In genomic region chr6:29827579-29828470, GRCh38 we compare ENCODE assay signal across 9 cellular contexts. TPM values are rescaled to one million over a fixed set of nuclear protein-coding genes. Genes with fewer than 3 reads are reported as not detected.
A peak's percentile ranks its signal among the peaks of the same experiment; 100 is the strongest.
DNase-seq lines count a peak whose midpoint lies in the region; ATAC-seq, FAIRE-seq and TF ChIP-seq lines count a peak whose summit lies in the region.
"Had no signal": no experiment of that assay in that cellular context is flagged by ENCODE, and none has a peak within 500 bp of the region (broad histone marks: within the 10 kb centered on the region; RNA-seq: fewer than 3 reads in every experiment).

Gene HLA-G, plus strand, starts transcription at chr6:29827825. Its CDS starts 20 bp downstream, at chr6:29827845.

- peaks cover 13 to 42% (median 31%) of the 10 kb centered on the region in 4 experiments for H3K27me3 ChIP-seq in H1 (replicated peaks in 1 of 4; ENCODE audit: control insufficient read depth in 3 of 4, extremely low read depth in 1 of 4, insufficient read depth in 3 of 4, low read length in 3 of 4)
- peaks cover 54% of the 10 kb centered on the region for H3K27me3 ChIP-seq in mononuclear cell (ENCODE audit: insufficient read depth, low read length)
- H3K27me3 ChIP-seq in upper lobe of left lung: peaks cover 0 to 19% (median 7%) of the 10 kb centered on the region in 4 donors

- H2AFZ ChIP-seq in H1 (ENCODE audit: low read length): peak within 1 kb of the TSS; percentile 77; the same call in 1 of the 2 replicates

- H3K79me2 ChIP-seq in H1 (ENCODE audit: control insufficient read depth in 1 of 2, insufficient read depth in 2 of 2, low read length in 2 of 2): no peaks in the 10 kb centered on the region

- no peak within 1 kb of the TSS for H3K4ac ChIP-seq in H1 (replicated peaks; ENCODE audit: insufficient read length, low read depth, low read length)

- no peaks in the 10 kb centered on the region for H3K36me3 Mint-ChIP-seq in activated naive CD4-positive, alpha-beta T cell treated with anti-CD3 and anti-CD28 coated beads, Interleukin-2, amount 50 U/mL, for 24 hours

- H4K91ac ChIP-seq in H1 (replicated peaks; ENCODE audit: insufficient read length, low read length): no peak within 1 kb of the TSS

- no peak within 1 kb of the TSS for H3K14ac ChIP-seq in H1 (ENCODE audit: insufficient read length)

- H2BK12ac ChIP-seq in H1 (ENCODE audit: low read depth, low read length): no peak within 1 kb of the TSS; the same call in 1 of the 2 replicates

- no peak for DNase-seq in activated naive CD4-positive, alpha-beta T cell treated with Interleukin-2 at 50 U/mL for 16 hours
- DNase-seq in H1 (ENCODE audit: low read depth in 1 of 2, low spot score in 2 of 2): peak in 1 of 2 experiments; percentile 60
- DNase-seq in upper lobe of left lung: peak in 1 of 2 donors; percentile 87
- DNase-seq in anterior cingulate cortex (lab: John Stamatoyannopoulos, UW): no peak
- DNase-seq in NCI-H2081 (lab: John Stamatoyannopoulos, UW): no peak

- H3K27ac ChIP-seq in H1 (ENCODE audit: low read depth, low read length) (no peak within 1 kb of the TSS), upper lobe of left lung (no peak within 1 kb of the TSS)

- peaks cover 53% of the 10 kb centered on the region for H3K27me3 Mint-ChIP-seq in activated naive CD4-positive, alpha-beta T cell treated with anti-CD3 and anti-CD28 coated beads, Interleukin-2, amount 50 U/mL, for 24 hours

- no peak for TF ChIP-seq RAD21 in H1 (IDR thresholded peaks at IDR 0.05 in 1 of 2, conservative IDR thresholded peaks at IDR 0.05 in 1 of 2; ENCODE audit: low read depth in 2 of 2, low read length in 2 of 2)

- H3K36me3 ChIP-seq in H1 (ENCODE audit: control insufficient read depth in 2 of 4, insufficient read depth in 4 of 4, low read length in 3 of 4) (no peaks in the 10 kb centered on the region), upper lobe of left lung (no peaks in the 10 kb centered on the region)

- no peaks in the 10 kb centered on the region for H3K9me3 Mint-ChIP-seq in activated naive CD4-positive, alpha-beta T cell treated with anti-CD3 and anti-CD28 coated beads, Interleukin-2, amount 50 U/mL, for 24 hours

- H3K4me2 ChIP-seq in H1 (ENCODE audit: insufficient read depth in 1 of 2, low read depth in 2 of 2, low read length in 2 of 2): peak within 1 kb of the TSS; percentile 76 to 88

- H3K9ac ChIP-seq in H1 (replicated peaks in 1 of 4; ENCODE audit: extremely low read depth in 1 of 4, low read depth in 3 of 4, low read length in 3 of 4): no peak within 1 kb of the TSS

- no peak within 1 kb of the TSS for H2BK120ac ChIP-seq in H1 (replicated peaks; ENCODE audit: low read depth, low read length)

- H3K79me1 ChIP-seq in H1 (ENCODE audit: low read depth, low read length): no peaks in the 10 kb centered on the region

- H3K9me3 ChIP-seq in H1 (ENCODE audit: insufficient read depth in 2 of 2, low read depth in 1 of 2, low read length in 1 of 2) (no peaks in the 10 kb centered on the region; a peak in 1 of 4 replicates), mononuclear cell (ENCODE audit: low read depth, low read length) (no peaks in the 10 kb centered on the region), upper lobe of left lung (no peaks in the 10 kb centered on the region)

- 7% methylated on average over 51 of the region's 75 CpGs; no CpG with 5 or more reads in 1 of the 2 experiments for WGBS in H1 (ENCODE audit: extremely low coverage in 1 of 2, insufficient coverage in 1 of 2, insufficient read length in 1 of 2, insufficient replicate concordance in 2 of 2, low coverage in 1 of 2, low lambda C conversion rate in 2 of 2, missing lambda C conversion rate in 1 of 2), 2 experiments
- 14 to 22% methylated on average over 21 to 36 of the region's 75 CpGs for WGBS in upper lobe of left lung, 2 donors

- TF ChIP-seq POLR2A in H1 (IDR thresholded peaks at IDR 0.05; ENCODE audit: control extremely low read depth in 1 of 2, low read depth in 2 of 2, low read length in 2 of 2) (no peak), upper lobe of left lung (IDR thresholded peaks at IDR 0.05) (no peak)

- CTCF ChIA-PET in H1 (lab: Charles Lee; ENCODE audit: partially characterized antibody): interaction anchor here (0.7 to 1.3 kb wide), 4 partner anchors 74 to 156 kb away, joined by 3 to 4 read pairs (median 3); no protein-coding TSS in a partner anchor

- H3K56ac ChIP-seq in H1 (replicated peaks; ENCODE audit: insufficient read length, low read depth, low read length): no peak within 1 kb of the TSS

- H3K4me1 Mint-ChIP-seq in activated naive CD4-positive, alpha-beta T cell treated with anti-CD3 and anti-CD28 coated beads, Interleukin-2, amount 50 U/mL, for 24 hours: peaks cover 3% of the 10 kb centered on the region

- peak within 1 kb of the TSS; percentile 60 for H3K18ac ChIP-seq in H1 (ENCODE audit: extremely low read depth, low read length)

- H3K4me3 Mint-ChIP-seq in activated naive CD4-positive, alpha-beta T cell treated with anti-CD3 and anti-CD28 coated beads, Interleukin-2, amount 50 U/mL, for 24 hours: peak within 1 kb of the TSS; percentile 64

- POLR2A ChIA-PET in H1 (lab: Charles Lee; ENCODE audit: partially characterized antibody): no interaction called here

- no peak within 1 kb of the TSS for H4K8ac ChIP-seq in H1 (ENCODE audit: extremely low read depth, insufficient read depth, low read length)

- TF ChIP-seq EP300 in H1 (IDR thresholded peaks at IDR 0.05; ENCODE audit: borderline replicate concordance in 1 of 2, low read depth in 2 of 2, low read length in 2 of 2) (no peak), upper lobe of left lung (IDR thresholded peaks at IDR 0.05) (no peak)

- no peak within 1 kb of the TSS for H3K27ac Mint-ChIP-seq in activated naive CD4-positive, alpha-beta T cell treated with anti-CD3 and anti-CD28 coated beads, Interleukin-2, amount 50 U/mL, for 24 hours

- peaks cover 7% of the 10 kb centered on the region; the same call in 1 of the 2 replicates for H3K23me2 ChIP-seq in H1 (ENCODE audit: low read depth, low read length)

- no peak within 1 kb of the TSS for H2BK20ac ChIP-seq in H1 (ENCODE audit: low read length)

- H2BK15ac ChIP-seq in H1 (ENCODE audit: low read length): peak within 1 kb of the TSS; percentile 99; the same call in 1 of the 2 replicates

- H3K4me3 ChIP-seq in H1 (ENCODE audit: extremely low read depth in 1 of 4, insufficient read depth in 2 of 4, low read depth in 3 of 4, low read length in 4 of 4) (peak within 1 kb of the TSS; percentile 37 to 72 (median 48)), mononuclear cell (ENCODE audit: low read length) (peak within 1 kb of the TSS; percentile 33), upper lobe of left lung (peak within 1 kb of the TSS in 3 of 4 donors; percentile 26 to 39 (median 34))

- no peak within 1 kb of the TSS for H4K5ac ChIP-seq in H1 (ENCODE audit: insufficient read length, low read depth, low read length)

- no peak within 1 kb of the TSS for H3K23ac ChIP-seq in H1 (ENCODE audit: insufficient read length)

- ATAC-seq in upper lobe of left lung (ENCODE audit: low FRiP score in 2 of 2) (peak; percentile 37 to 46), GM19023 (IDR thresholded peaks at IDR 0.05; ENCODE audit: unreplicated experiment) (no peak)

- H4K20me1 ChIP-seq in H1 (replicated peaks in 1 of 2; ENCODE audit: control insufficient read depth in 1 of 2, insufficient read depth in 2 of 2, low read length in 2 of 2): no peaks in the 10 kb centered on the region

- no peak within 1 kb of the TSS for H2AK5ac ChIP-seq in H1 (ENCODE audit: low read depth, low read length)

- FAIRE-seq in H1 (lab: Jason Lieb, UNC): no peak

- H3K4me1 ChIP-seq in H1 (replicated peaks in 1 of 4; ENCODE audit: control insufficient read depth in 3 of 4, insufficient read depth in 4 of 4, low read length in 3 of 4) (peaks cover 0 to 4% (median 2%) of the 10 kb centered on the region in 4 experiments; a peak in 4 of 7 replicates), mononuclear cell (ENCODE audit: insufficient read depth, low read length) (peaks cover 10% of the 10 kb centered on the region), upper lobe of left lung (peaks cover 7 to 13% (median 12%) of the 10 kb centered on the region in 4 donors)

- no peak for TF ChIP-seq CTCF in H1 (IDR thresholded peaks at IDR 0.05; ENCODE audit: control extremely low read depth in 1 of 3, insufficient read depth in 1 of 3, low read depth in 1 of 3, low read length in 3 of 3)
- no peak for TF ChIP-seq CTCF in upper lobe of left lung (IDR thresholded peaks at IDR 0.05)

- no peak within 1 kb of the TSS for H2BK5ac ChIP-seq in H1 (ENCODE audit: low read depth, low read length)

TF ChIP-seq in H1, 55 proteins besides CTCF, POLR2A, EP300 and RAD21 (continues in another document):
- TF ChIP-seq KDM1A (IDR thresholded peaks at IDR 0.05; ENCODE audit: borderline replicate concordance, low read length) (no peak), ZNF274 (IDR thresholded peaks at IDR 0.05; ENCODE audit: borderline replicate concordance, extremely low read depth, low read length) (no peak), SAP30 (IDR thresholded peaks at IDR 0.05; ENCODE audit: insufficient read depth, insufficient replicate concordance, low read length) (no peak), NRF1 (IDR thresholded peaks at IDR 0.05; ENCODE audit: low read depth, low read length) (no peak), SIN3A (conservative IDR thresholded peaks at IDR 0.05 in 1 of 2, IDR thresholded peaks at IDR 0.05 in 1 of 2; ENCODE audit: low read depth in 1 of 2, low read length in 2 of 2) (0 out of 4 replicates have a peak, but pooled peaks of 1 of the 2 experiments have one; percentile 26), RBBP5 (IDR thresholded peaks at IDR 0.05; ENCODE audit: borderline replicate concordance, low read depth, low read length) (no peak), KDM5A (IDR thresholded peaks at IDR 0.05; ENCODE audit: low read length) (no peak), YY1 (IDR thresholded peaks at IDR 0.05; ENCODE audit: low read depth, low read length) (no peak), CREB1 (IDR thresholded peaks at IDR 0.05) (no peak), CHD1 (IDR thresholded peaks at IDR 0.05; ENCODE audit: low read depth, low read length) (no peak), GTF2F1 (IDR thresholded peaks at IDR 0.05; ENCODE audit: borderline replicate concordance, low read depth, low read length) (no peak), BACH1 (IDR thresholded peaks at IDR 0.05; ENCODE audit: low read length) (peak; percentile 7; the same call in 1 of the 2 replicates), TEAD4 (IDR thresholded peaks at IDR 0.05; ENCODE audit: low read depth, low read length) (no peak), FOSL1 (IDR thresholded peaks at IDR 0.05; ENCODE audit: insufficient read depth, low read depth, low read length) (no peak)

RNA-seq across cellular contexts. Expression of gene HLA-G, which starts in this region (rescaled TPM):
- total RNA-seq in H1 (2021; fragmentation: NEBNext Ultra II Directional; extraction: Animal tissue kit (Norgen Biotek cat#: 25700)): 4.4 and 4.8 TPM in 2 replicates
- 3.2 and 4.2 TPM in 2 replicates for polyA plus RNA-seq in H1 (2011; rRNA removed)
- 4.9 TPM for polyA plus RNA-seq in H1 (2011; cell fraction: cytosol; rRNA removed)
- polyA plus RNA-seq in H1 (2011; cell fraction: nucleus; rRNA removed): 7.8 TPM
- 2.1 to 4.4 TPM (median 2.9 TPM) in 4 replicates for polyA plus RNA-seq in H1 (2012, experiment 1 of 2)
- 3.6 TPM for polyA plus RNA-seq in H1 (2012, experiment 2 of 2)
- 6.4 TPM for polyA plus RNA-seq in H1 (2013, experiment 1 of 2)
- 5.8 TPM for polyA plus RNA-seq in H1 (2013, experiment 2 of 2)
- 0.93 and 0.98 TPM in 2 replicates for polyA minus RNA-seq in H1 (2011; rRNA and poly(A)+ RNA removed)
- polyA minus RNA-seq in H1 (2011; cell fraction: cytosol; rRNA and poly(A)+ RNA removed): 0.88 TPM
- 1.9 TPM for polyA minus RNA-seq in H1 (2011; cell fraction: nucleus; rRNA and poly(A)+ RNA removed)
- total RNA-seq in mononuclear cell (0.63 TPM), upper lobe of left lung (10 to 100 TPM in 1 of 6 donors, 1 to 10 TPM in 5; 1.0 to 11.8 (median 6.2) TPM)
- polyA plus RNA-seq: BJ had no signal
